14 cellular contexts compared by ENCODE assay signal in genomic region chrX:18574591-18574990, GRCh38.
DNase-seq lines count a peak whose midpoint lies in the region; ATAC-seq and TF ChIP-seq lines count a peak whose summit lies in the region.
"Had no signal": no experiment of that assay in that cellular context is flagged by ENCODE, and none has a peak within 500 bp of the region (broad histone marks: within the 10 kb centered on the region; RNA-seq: fewer than 3 reads in every experiment).

No MANE protein-coding gene starts in this region.

- H3K9me3 ChIP-seq in left lung (no peaks in the 10 kb centered on the region), suprapubic skin (no peaks in the 10 kb centered on the region)
- H3K9me3 ChIP-seq: BLaER1 treated with 17β-estradiol and CSF1 and Interleukin-3, amounts not matched to agents 10 nM and 100 nM had no signal

- no peak overlapping the region for H3K4me3 Mint-ChIP-seq in activated T-cell treated with anti-CD3 and anti-CD28 coated beads, Interleukin-2, amount 50 U/mL, for 72 hours
- H3K4me3 Mint-ChIP-seq: activated CD8-positive, alpha-beta memory T cell treated with anti-CD3 and anti-CD28 coated beads, Interleukin-2, amount 10 ng/mL, durations not matched to agents 7 days and 5 days; nephron progenitor cell; T-helper 17 cell had no signal

- H3K4me1 ChIP-seq in left lung (no peaks in the 10 kb centered on the region), suprapubic skin (no peaks in the 10 kb centered on the region)
- H3K4me1 ChIP-seq: BLaER1 treated with 17β-estradiol and CSF1 and Interleukin-3, amounts not matched to agents 10 nM and 100 nM had no signal

- H3K4me1 Mint-ChIP-seq in activated T-cell treated with anti-CD3 and anti-CD28 coated beads, Interleukin-2, amount 50 U/mL, for 72 hours (ENCODE audit: low read depth), result no peaks in the 10 kb centered on the region
- H3K4me1 Mint-ChIP-seq: activated CD8-positive, alpha-beta memory T cell treated with anti-CD3 and anti-CD28 coated beads, Interleukin-2, amount 10 ng/mL, durations not matched to agents 7 days and 5 days had no signal

- H3K27me3 Mint-ChIP-seq in activated T-cell treated with anti-CD3 and anti-CD28 coated beads, Interleukin-2, amount 50 U/mL, for 72 hours (ENCODE audit: low read depth), result no peaks in the 10 kb centered on the region
- H3K27me3 Mint-ChIP-seq: activated CD8-positive, alpha-beta memory T cell treated with anti-CD3 and anti-CD28 coated beads, Interleukin-2, amount 10 ng/mL, durations not matched to agents 7 days and 5 days; T-helper 17 cell had no signal

- H3K27ac Mint-ChIP-seq in activated T-cell treated with anti-CD3 and anti-CD28 coated beads, Interleukin-2, amount 50 U/mL, for 72 hours, result no peak overlapping the region
- H3K27ac Mint-ChIP-seq: activated CD8-positive, alpha-beta memory T cell treated with anti-CD3 and anti-CD28 coated beads, Interleukin-2, amount 10 ng/mL, durations not matched to agents 7 days and 5 days; nephron progenitor cell; T-helper 17 cell had no signal

- no peaks in the 10 kb centered on the region for H3K9me3 Mint-ChIP-seq in activated T-cell treated with anti-CD3 and anti-CD28 coated beads, Interleukin-2, amount 50 U/mL, for 72 hours

- no peaks in the 10 kb centered on the region for H3K36me3 Mint-ChIP-seq in activated T-cell treated with anti-CD3 and anti-CD28 coated beads, Interleukin-2, amount 50 U/mL, for 72 hours (ENCODE audit: insufficient read depth in 2 of 2)
- H3K36me3 Mint-ChIP-seq: activated CD8-positive, alpha-beta memory T cell treated with anti-CD3 and anti-CD28 coated beads, Interleukin-2, amount 10 ng/mL, durations not matched to agents 7 days and 5 days had no signal

- no peak overlapping the region for H3K27ac ChIP-seq in left lung
- no peak overlapping the region for H3K27ac ChIP-seq in suprapubic skin
- H3K27ac ChIP-seq: BLaER1 treated with 17β-estradiol and CSF1 and Interleukin-3, amounts not matched to agents 10 nM and 100 nM had no signal

- 77% methylated on average over 3 of the region's 3 CpGs for WGBS in suprapubic skin

- no peak for TF ChIP-seq EP300 in suprapubic skin (IDR thresholded peaks at IDR 0.05)

- H3K4me3 ChIP-seq in left lung (no peak overlapping the region), suprapubic skin (no peak overlapping the region)
- H3K4me3 ChIP-seq: BLaER1 treated with 17β-estradiol and CSF1 and Interleukin-3, amounts not matched to agents 10 nM and 100 nM had no signal

- TF ChIP-seq POLR2A in suprapubic skin (IDR thresholded peaks at IDR 0.05), result no peak

- no peaks in the 10 kb centered on the region for H3K27me3 ChIP-seq in left lung
- no peaks in the 10 kb centered on the region for H3K27me3 ChIP-seq in suprapubic skin

- peak; percentile 61 for ATAC-seq in left lung
- ATAC-seq in HG02981 (IDR thresholded peaks at IDR 0.05; ENCODE audit: unreplicated experiment), result no peak
- no peak for ATAC-seq in activated T-cell treated with anti-CD3 and anti-CD28 coated beads, Interleukin-2, amount 50 U/mL, for 72 hours (replicated peaks in 1 of 2)
- ATAC-seq: activated CD8-positive, alpha-beta memory T cell treated with anti-CD3 and anti-CD28 coated beads, Interleukin-2, amount 10 ng/mL, durations not matched to agents 7 days and 5 days; T-helper 17 cell had no signal

- intact Hi-C loops in left lung (cut with DNase I), result no loop called here

- TF ChIP-seq CTCF in left lung (IDR thresholded peaks at IDR 0.05) (no peak), suprapubic skin (IDR thresholded peaks at IDR 0.05) (no peak)

- DNase-seq in AG08396 (ENCODE audit: low spot score) (peak; percentile 38), HT1080 (ENCODE audit: low read depth) (peak; percentile 37), cerebellar cortex (ENCODE audit: low spot score) (peak; percentile 16), left lung (no peak), suprapubic skin (ENCODE audit: low spot score in 2 of 2) (no peak)
- DNase-seq in activated T-cell treated with anti-CD3 and anti-CD28 coated beads, Interleukin-2, amount 50 U/mL, for 72 hours, result no peak
- DNase-seq in activated naive CD4-positive, alpha-beta T cell treated with Interleukin-2 at 50 U/mL for 16 hours, result no peak
- DNase-seq: activated CD8-positive, alpha-beta memory T cell treated with anti-CD3 and anti-CD28 coated beads, Interleukin-2, amount 10 ng/mL, durations not matched to agents 7 days and 5 days; central memory CD4-positive, alpha-beta T cell; NCI-H774; nephron progenitor cell; T-helper 17 cell had no signal

- H3K36me3 ChIP-seq in left lung, result no peaks in the 10 kb centered on the region
- H3K36me3 ChIP-seq in suprapubic skin, result no peaks in the 10 kb centered on the region
- H3K36me3 ChIP-seq: BLaER1 treated with 17β-estradiol and CSF1 and Interleukin-3, amounts not matched to agents 10 nM and 100 nM had no signal

Comparison
In these comparisons a context has a peak if more than half of its experiments do, and no peak if none do; other contexts are left out.
1. DNase-seq: peak in AG08396 (single experiment), HT1080 (single experiment) and cerebellar cortex (single experiment); none in left lung (0 of 2), activated T-cell treated with anti-CD3 and anti-CD28 coated beads, Interleukin-2, amount 50 U/mL, for 72 hours (0 of 2), activated naive CD4-positive, alpha-beta T cell treated with Interleukin-2 at 50 U/mL for 16 hours (single experiment) and suprapubic skin (0 of 2).